19 cellular contexts compared by ENCODE assay signal in genomic region chr3:175433026-175433668, GRCh38.
DNase-seq lines count a peak whose midpoint lies in the region; ATAC-seq and TF ChIP-seq lines count a peak whose summit lies in the region.
"Had no signal": no experiment of that assay in that cellular context is flagged by ENCODE, and none has a peak within 500 bp of the region (broad histone marks: within the 10 kb centered on the region; RNA-seq: fewer than 3 reads in every experiment).

No MANE protein-coding gene starts in this region.

- TF ChIP-seq CTCF in AG04449 (IDR thresholded peaks at IDR 0.05; ENCODE audit: insufficient read depth, low read length, missing control alignments) (no peak), GM23338 (conservative IDR thresholded peaks at IDR 0.05; ENCODE audit: low read depth in 2 of 2) (no peak), brain (conservative IDR thresholded peaks at IDR 0.05) (no peak), mesothelial cell of epicardium (IDR thresholded peaks at IDR 0.05; ENCODE audit: unreplicated experiment) (no peak), suprapubic skin (IDR thresholded peaks at IDR 0.05) (no peak)

- H3K4me1 ChIP-seq in GM23338 (ENCODE audit: insufficient read depth) (no peaks in the 10 kb centered on the region), suprapubic skin (peaks cover 12% of the 10 kb centered on the region)
- H3K4me1 ChIP-seq: BLaER1, upper lobe of left lung had no signal

- H3K4me3 Mint-ChIP-seq in GM23338 = no peak overlapping the region
- peak overlapping the region in 3 of 5 experiments; percentile 7 to 57 (median 20) for H3K4me3 Mint-ChIP-seq in brain
- no peak overlapping the region for H3K4me3 Mint-ChIP-seq in mesothelial cell of epicardium
- H3K4me3 Mint-ChIP-seq: activated naive CD4-positive, alpha-beta T cell treated with anti-CD3 and anti-CD28 coated beads, Interleukin-2, amount 50 U/mL, for 24 hours; H9 had no signal

- no peak for TF ChIP-seq POLR2A in suprapubic skin (IDR thresholded peaks at IDR 0.05)

- no peaks in the 10 kb centered on the region for H3K9me2 ChIP-seq in GM23338 (ENCODE audit: insufficient read depth)

- H3K36me3 Mint-ChIP-seq in GM23338 (ENCODE audit: low read depth) (no peaks in the 10 kb centered on the region), brain (no peaks in the 10 kb centered on the region), mesothelial cell of epicardium (no peaks in the 10 kb centered on the region)
- H3K36me3 Mint-ChIP-seq: activated naive CD4-positive, alpha-beta T cell treated with anti-CD3 and anti-CD28 coated beads, Interleukin-2, amount 50 U/mL, for 24 hours had no signal

- no peaks in the 10 kb centered on the region for H3K4me1 Mint-ChIP-seq in GM23338
- H3K4me1 Mint-ChIP-seq in brain = peaks cover 32% of the 10 kb centered on the region
- peaks cover 29% of the 10 kb centered on the region for H3K4me1 Mint-ChIP-seq in mesothelial cell of epicardium
- H3K4me1 Mint-ChIP-seq: activated naive CD4-positive, alpha-beta T cell treated with anti-CD3 and anti-CD28 coated beads, Interleukin-2, amount 50 U/mL, for 24 hours; H9 had no signal

- 0 out of 2 replicates have a peak overlapping the region, but pooled peaks have one; percentile 6 for H2AFZ ChIP-seq in GM23338

- TF ChIP-seq EP300 in suprapubic skin (IDR thresholded peaks at IDR 0.05) = no peak

- H3K4me2 ChIP-seq in GM23338 = no peak overlapping the region
- H3K4me2 ChIP-seq: BLaER1 had no signal

- WGBS in suprapubic skin = 79% methylated on average over 5 of the region's 5 CpGs

- H3K27ac ChIP-seq in GM23338 (ENCODE audit: low read depth) (no peak overlapping the region), suprapubic skin (no peak overlapping the region)
- H3K27ac ChIP-seq: BLaER1, upper lobe of left lung had no signal

- H4K20me1 ChIP-seq in GM23338 (replicated peaks; ENCODE audit: insufficient read depth) = no peaks in the 10 kb centered on the region
- H4K20me1 ChIP-seq: BLaER1 had no signal

- H3K36me3 ChIP-seq in GM23338 (ENCODE audit: insufficient read depth) (no peaks in the 10 kb centered on the region), suprapubic skin (no peaks in the 10 kb centered on the region)
- H3K36me3 ChIP-seq: BLaER1, upper lobe of left lung had no signal

- H3K27ac Mint-ChIP-seq in GM23338 (no peak overlapping the region), brain (peak overlapping the region; percentile 41 to 78 (median 62)), mesothelial cell of epicardium (peak overlapping the region; percentile 65)
- H3K27ac Mint-ChIP-seq: activated naive CD4-positive, alpha-beta T cell treated with anti-CD3 and anti-CD28 coated beads, Interleukin-2, amount 50 U/mL, for 24 hours; H9 had no signal

- POLR2A ChIA-PET in AG04449 (lab: Yijun Ruan, JAX) = interaction anchor here (0.6 to 1.3 kb wide), 5 partner anchors 15 to 992 kb away, joined by 3 to 4 read pairs (median 3); no protein-coding TSS in a partner anchor

- no peaks in the 10 kb centered on the region for H3F3A ChIP-seq in GM23338 (replicated peaks; ENCODE audit: low read depth)

- H3K9me3 Mint-ChIP-seq in GM23338 (no peaks in the 10 kb centered on the region), brain (peaks cover 0 to 4% (median 0%) of the 10 kb centered on the region in 5 experiments), mesothelial cell of epicardium (peaks cover 3% of the 10 kb centered on the region)
- H3K9me3 Mint-ChIP-seq: activated naive CD4-positive, alpha-beta T cell treated with anti-CD3 and anti-CD28 coated beads, Interleukin-2, amount 50 U/mL, for 24 hours; H9 had no signal

- ATAC-seq in GM23338 = no peak
- no peak for ATAC-seq in GM18909 (IDR thresholded peaks at IDR 0.05; ENCODE audit: poor library complexity, unreplicated experiment)
- ATAC-seq in GM18517 (IDR thresholded peaks at IDR 0.05; ENCODE audit: unreplicated experiment) = no peak
- ATAC-seq: HepG2, left colon had no signal

- H3K27me3 Mint-ChIP-seq in GM23338 (ENCODE audit: insufficient read depth, low read depth, poor library complexity) (no peaks in the 10 kb centered on the region), brain (no peaks in the 10 kb centered on the region), mesothelial cell of epicardium (ENCODE audit: low read depth) (no peaks in the 10 kb centered on the region)
- H3K27me3 Mint-ChIP-seq: activated naive CD4-positive, alpha-beta T cell treated with anti-CD3 and anti-CD28 coated beads, Interleukin-2, amount 50 U/mL, for 24 hours had no signal

- DNase-seq in AG04449 (ENCODE audit: low read depth, low spot score) (peak; percentile 89), GM23338 (ENCODE audit: low spot score) (no peak), mesothelial cell of epicardium (ENCODE audit: low spot score in 2 of 2, unreplicated experiment in 2 of 2) (no peak), suprapubic skin (ENCODE audit: low spot score in 2 of 2) (no peak), SKM-1 treated with dmso at 0.1 percent for 144 hours (lab: John Stamatoyannopoulos, UW; ENCODE audit: unreplicated experiment) (no peak)
- DNase-seq: activated CD4-positive, alpha-beta T cell treated with anti-CD3 and anti-CD28 coated beads for 48 hours; activated T-cell treated with anti-CD3 and anti-CD28 coated beads for 4 hours; H9; hippocampal formation; left colon; SIG-M5; stimulated activated CD4-positive, alpha-beta T cell treated with anti-CD3 and anti-CD28 coated beads, Interleukin-4, amount 100 ng/mL, for 4 hours; upper lobe of left lung had no signal

- no peaks in the 10 kb centered on the region for H3K79me2 ChIP-seq in GM23338 (replicated peaks; ENCODE audit: insufficient read depth)

- CTCF ChIA-PET in AG04449 (lab: Yijun Ruan, JAX) = interaction anchor here (1.0 to 1.2 kb wide), 2 partner anchors 15 to 287 kb away, joined by 3 read pairs; no protein-coding TSS in a partner anchor

- H3K27me3 ChIP-seq in GM23338 (ENCODE audit: insufficient read depth) (no peaks in the 10 kb centered on the region), suprapubic skin (no peaks in the 10 kb centered on the region)
- H3K27me3 ChIP-seq: BLaER1, upper lobe of left lung had no signal

- H3K9me3 ChIP-seq in suprapubic skin = no peaks in the 10 kb centered on the region
- H3K9me3 ChIP-seq: BLaER1, upper lobe of left lung had no signal

- peak overlapping the region; percentile 44 for H3K4me3 ChIP-seq in AG04449 (ENCODE audit: low read depth, low read length)
- H3K4me3 ChIP-seq in GM23338 = no peak overlapping the region
- H3K4me3 ChIP-seq in suprapubic skin = no peak overlapping the region
- H3K4me3 ChIP-seq: BLaER1, upper lobe of left lung had no signal

TF ChIP-seq in GM23338, 12 proteins besides CTCF, POLR2A, EP300 and RAD21 (continues in another document):
- TF ChIP-seq NANOG (IDR thresholded peaks at IDR 0.05; ENCODE audit: borderline replicate concordance) (no peak), ZNF331 (CRISPR knock-in tag; IDR thresholded peaks at IDR 0.05; ENCODE audit: low read depth) (no peak), EZH2 (IDR thresholded peaks at IDR 0.05; ENCODE audit: low read depth, unreplicated experiment) (no peak), ETS1 (IDR thresholded peaks at IDR 0.05) (no peak), EZH2phosphoT487 (IDR thresholded peaks at IDR 0.05; ENCODE audit: unreplicated experiment) (no peak), POLR2AphosphoS5 (IDR thresholded peaks at IDR 0.05; ENCODE audit: low read depth) (no peak), ZNF114 (CRISPR knock-in tag; IDR thresholded peaks at IDR 0.05) (no peak), STAT1 (IDR thresholded peaks at IDR 0.05; ENCODE audit: unreplicated experiment) (no peak)

Comparison
In these comparisons a context has a peak if more than half of its experiments do, and no peak if none do; other contexts are left out.
1. H3K4me3 Mint-ChIP-seq: peak in brain (3 of 5); none in GM23338 (single experiment) and mesothelial cell of epicardium (single experiment).